24 cellular contexts compared by ENCODE assay signal in the genomic region with DNA sequence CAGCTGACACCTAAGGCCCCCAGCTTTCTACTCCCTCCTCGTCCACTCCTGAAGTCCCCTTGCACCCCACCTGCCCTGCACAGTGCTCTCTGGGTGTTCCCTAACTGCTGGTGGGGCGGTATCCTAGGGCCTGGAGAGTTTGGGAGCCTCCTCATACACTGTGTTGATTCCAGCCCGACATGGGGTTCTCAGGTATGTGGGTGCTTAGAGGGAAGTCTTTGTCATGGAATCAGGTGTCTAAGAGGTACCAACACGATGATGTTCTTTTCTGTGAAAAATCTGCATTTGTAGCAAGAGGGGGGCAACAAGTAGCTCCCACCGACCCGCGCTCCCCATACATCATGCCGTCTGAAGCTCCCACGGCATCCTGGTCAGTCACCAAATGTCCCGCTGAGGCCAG.
"Had no signal": no experiment of that assay in that cellular context is flagged by ENCODE, and none has a peak within 500 bp of the region (broad histone marks: within the 10 kb centered on the region; RNA-seq: fewer than 3 reads in every experiment).

No MANE protein-coding gene starts in this region.

- H3K36me3 ChIP-seq: brain microvascular endothelial cell, colonic mucosa, thoracic aorta had no signal

- H3K9me3 ChIP-seq: colonic mucosa, psoas muscle, thoracic aorta, upper lobe of left lung had no signal

- H3K4me3 Mint-ChIP-seq: activated CD4-positive, alpha-beta memory T cell treated with anti-CD3 and anti-CD28 coated beads, Interleukin-2, amount 10 ng/mL, durations not matched to agents 7 days and 5 days; activated CD4-positive, alpha-beta T cell treated with anti-CD3 and anti-CD28 coated beads for 36 hours; activated CD8-positive, alpha-beta memory T cell treated with anti-CD3 and anti-CD28 coated beads, Interleukin-2, amount 10 ng/mL, durations not matched to agents 7 days and 5 days; activated naive CD8-positive, alpha-beta T cell treated with anti-CD3 and anti-CD28 coated beads, Interleukin-2, amount 50 U/mL, for 24 hours; central memory CD8-positive, alpha-beta T cell; endodermal cell; neural crest cell had no signal

- H3K4me3 ChIP-seq: colonic mucosa, psoas muscle, thoracic aorta, upper lobe of left lung had no signal

- H3K27ac Mint-ChIP-seq: activated CD4-positive, alpha-beta memory T cell treated with anti-CD3 and anti-CD28 coated beads, Interleukin-2, amount 10 ng/mL, durations not matched to agents 7 days and 5 days; activated CD4-positive, alpha-beta T cell treated with anti-CD3 and anti-CD28 coated beads for 36 hours; activated CD8-positive, alpha-beta memory T cell treated with anti-CD3 and anti-CD28 coated beads, Interleukin-2, amount 10 ng/mL, durations not matched to agents 7 days and 5 days; activated naive CD8-positive, alpha-beta T cell treated with anti-CD3 and anti-CD28 coated beads, Interleukin-2, amount 50 U/mL, for 24 hours; activated T-helper 2 cell treated with anti-CD3 and anti-CD28 coated beads, Interferon-gamma antibody, Interleukin-2, Interleukin-4, amounts not matched to agents 10 μg/mL and 5 μg/mL and 100 μg/mL, durations not matched to agents 14 hours and 24 hours and 36 hours had no signal

- H3K9me3 Mint-ChIP-seq: activated CD4-positive, alpha-beta memory T cell treated with anti-CD3 and anti-CD28 coated beads, Interleukin-2, amount 10 ng/mL, durations not matched to agents 7 days and 5 days; activated naive CD8-positive, alpha-beta T cell treated with anti-CD3 and anti-CD28 coated beads, Interleukin-2, amount 50 U/mL, for 24 hours; activated T-helper 2 cell treated with anti-CD3 and anti-CD28 coated beads, Interferon-gamma antibody, Interleukin-2, Interleukin-4, amounts not matched to agents 10 μg/mL and 5 μg/mL and 100 μg/mL, durations not matched to agents 14 hours and 24 hours and 36 hours; central memory CD8-positive, alpha-beta T cell; endodermal cell; neural crest cell had no signal

- H3K27ac ChIP-seq: brain microvascular endothelial cell, colonic mucosa, epithelial cell of prostate, foreskin keratinocyte, psoas muscle, thoracic aorta, upper lobe of left lung, WERI-Rb-1 had no signal

- H3K27me3 Mint-ChIP-seq: activated CD4-positive, alpha-beta memory T cell treated with anti-CD3 and anti-CD28 coated beads, Interleukin-2, amount 10 ng/mL, durations not matched to agents 7 days and 5 days; activated CD4-positive, alpha-beta T cell treated with anti-CD3 and anti-CD28 coated beads for 36 hours; activated CD8-positive, alpha-beta memory T cell treated with anti-CD3 and anti-CD28 coated beads, Interleukin-2, amount 10 ng/mL, durations not matched to agents 7 days and 5 days; activated naive CD8-positive, alpha-beta T cell treated with anti-CD3 and anti-CD28 coated beads, Interleukin-2, amount 50 U/mL, for 24 hours; central memory CD8-positive, alpha-beta T cell had no signal

- ATAC-seq: activated CD8-positive, alpha-beta memory T cell treated with anti-CD3 and anti-CD28 coated beads, Interleukin-2, amount 10 ng/mL, durations not matched to agents 7 days and 5 days; left lobe of liver; psoas muscle; right cardiac atrium had no signal

- DNase-seq: activated CD4-positive, alpha-beta memory T cell treated with anti-CD3 and anti-CD28 coated beads, Interleukin-2, amount 10 ng/mL, durations not matched to agents 7 days and 5 days; activated CD4-positive, alpha-beta T cell treated with anti-CD3 and anti-CD28 coated beads for 36 hours; activated CD8-positive, alpha-beta memory T cell treated with anti-CD3 and anti-CD28 coated beads, Interleukin-2, amount 10 ng/mL, durations not matched to agents 7 days and 5 days; activated naive CD4-positive, alpha-beta T cell treated with Interleukin-2 at 50 U/mL for 16 hours; activated naive CD8-positive, alpha-beta T cell treated with anti-CD3 and anti-CD28 coated beads, Interleukin-2, amount 50 U/mL, for 24 hours; anterior cingulate cortex; brain microvascular endothelial cell; colonic mucosa; endodermal cell; foreskin keratinocyte; glutamatergic neuron; hippocampal formation; islet precursor cell; midbrain; psoas muscle; right cardiac atrium; upper lobe of left lung; WERI-Rb-1 had no signal

- H3K27me3 ChIP-seq: brain microvascular endothelial cell, colonic mucosa, foreskin keratinocyte, upper lobe of left lung had no signal
